ENCODE assay signal across 19 cellular contexts in the genomic region with DNA sequence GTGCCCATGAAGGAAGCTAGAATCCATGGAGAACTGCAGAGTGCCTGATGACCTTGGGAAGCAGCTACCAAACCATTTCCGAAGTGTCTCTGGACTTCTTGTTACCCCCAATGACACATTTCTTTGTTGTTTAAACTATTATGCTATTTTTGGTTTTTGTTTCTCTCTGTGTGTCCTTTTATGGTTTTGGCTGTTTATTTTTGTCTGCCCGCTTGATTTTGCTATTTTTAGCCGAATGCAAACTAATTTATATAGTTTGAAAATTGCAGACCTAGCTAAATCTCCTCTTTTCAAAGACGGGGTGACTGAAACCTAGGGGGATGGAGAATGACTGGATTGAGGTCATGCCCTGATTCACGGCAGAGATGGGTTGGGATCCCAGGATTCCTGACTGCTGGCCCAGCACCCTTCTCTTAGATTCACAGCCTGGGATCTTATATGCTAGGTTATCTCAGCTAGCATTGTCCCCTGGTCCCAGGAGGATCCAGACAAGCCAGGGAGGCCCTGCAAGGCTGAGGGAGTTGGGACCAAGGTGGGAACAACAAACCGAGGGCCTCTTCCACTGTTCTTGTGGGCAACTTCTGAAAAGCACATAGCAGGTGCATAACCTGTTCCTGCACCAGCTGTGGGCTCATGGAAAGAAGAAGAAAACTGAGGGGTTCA.
A peak's percentile ranks its signal among the peaks of the same experiment; 100 is the strongest.
DNase-seq lines count a peak whose midpoint lies in the region; ATAC-seq and TF ChIP-seq lines count a peak whose summit lies in the region.
"Had no signal": no experiment of that assay in that cellular context is flagged by ENCODE, and none has a peak within 500 bp of the region (broad histone marks: within the 10 kb centered on the region; RNA-seq: fewer than 3 reads in every experiment).

No MANE protein-coding gene starts in this region.

- H3K14ac ChIP-seq in neuronal stem cell (ENCODE audit: low read length) = no peak overlapping the region

- H3K23ac ChIP-seq in neuronal stem cell (ENCODE audit: low read depth, low read length, poor library complexity) = no peak overlapping the region

- intact Hi-C loops in cardiac septum (cut with DNase I) (no loop called here), heart left ventricle (cut with DNase I) (loop anchor here in 1 of 10 donors (5.0 kb wide), 1 partner anchor 41 kb away; no protein-coding TSS in a partner anchor), esophagus muscularis mucosa (cut with DNase I) (no loop called here), vagina (cut with DNase I) (no loop called here)

- H3K18ac ChIP-seq in neuronal stem cell (ENCODE audit: low read length) = no peak overlapping the region

- no peak overlapping the region for H2AFZ ChIP-seq in neuronal stem cell (ENCODE audit: low read length)
- H2AFZ ChIP-seq: PC-9 had no signal

- no peak overlapping the region for H4K8ac ChIP-seq in neuronal stem cell (ENCODE audit: low read depth, low read length)

- H3K4me3 ChIP-seq in heart left ventricle (no peak overlapping the region), esophagus muscularis mucosa (no peak overlapping the region), neuronal stem cell (ENCODE audit: low read length in 2 of 2) (no peak overlapping the region), vagina (no peak overlapping the region)
- H3K4me3 ChIP-seq: ovary, PC-9, SK-N-MC, skin epidermis had no signal

- no peak for ATAC-seq in heart left ventricle
- ATAC-seq in GM21717 (IDR thresholded peaks at IDR 0.05; ENCODE audit: unreplicated experiment) = no peak
- ATAC-seq: left lobe of liver had no signal

- no peak overlapping the region for H2BK120ac ChIP-seq in neuronal stem cell (ENCODE audit: low read depth, low read length)

- no peak overlapping the region for H3K4me2 ChIP-seq in neuronal stem cell (ENCODE audit: insufficient read depth, low read length, poor library complexity, severe bottlenecking)
- H3K4me2 ChIP-seq: PC-9 had no signal

- TF ChIP-seq POLR2A in heart left ventricle (IDR thresholded peaks at IDR 0.05) (no peak), esophagus muscularis mucosa (IDR thresholded peaks at IDR 0.05; ENCODE audit: low read depth) (no peak), vagina (IDR thresholded peaks at IDR 0.05) (no peak)

- H2BK12ac ChIP-seq in neuronal stem cell (ENCODE audit: low read length) = no peak overlapping the region

- DNase-seq in cardiac septum (ENCODE audit: low spot score) (peak; percentile 20), heart left ventricle (no peak), esophagus muscularis mucosa (ENCODE audit: extremely low spot score) (no peak), neuronal stem cell (ENCODE audit: low spot score) (no peak), vagina (ENCODE audit: extremely low spot score in 2 of 2) (no peak), HuH-7 (ENCODE audit: low spot score) (no peak), NCI-H748 treated with DMSO at 0.1 percent for 48 hours (lab: John Stamatoyannopoulos, UW) (no peak)
- DNase-seq: CD4-positive, alpha-beta T cell; DMS53; NCI-H2171; NCI-H69; ovary; PC-9; stimulated activated CD8-positive, alpha-beta memory T cell treated with anti-CD3 and anti-CD28 coated beads, Interleukin-4, amount 100 ng/mL, for 48 hours; T1000 had no signal

- TF ChIP-seq EP300 in esophagus muscularis mucosa (IDR thresholded peaks at IDR 0.05) = no peak

- 78 to 81% (median 79%) methylated on average over 6 of the region's 6 CpGs for WGBS in heart left ventricle, 4 donors
- WGBS in esophagus muscularis mucosa = 43% methylated on average over 6 of the region's 6 CpGs
- no CpG with 5 or more reads among the region's 6 CpGs for WGBS in neuronal stem cell (ENCODE audit: extremely low coverage in 2 of 2, insufficient read length in 2 of 2, insufficient replicate concordance in 1 of 2), 2 donors

- H3K36me3 ChIP-seq in heart left ventricle (no peaks in the 10 kb centered on the region), esophagus muscularis mucosa (no peaks in the 10 kb centered on the region), neuronal stem cell (replicated peaks in 1 of 2; ENCODE audit: control insufficient read depth in 2 of 2, insufficient read depth in 2 of 2, low read length in 2 of 2) (no peaks in the 10 kb centered on the region), vagina (no peaks in the 10 kb centered on the region)
- H3K36me3 ChIP-seq: ovary had no signal

- H2BK15ac ChIP-seq in neuronal stem cell (ENCODE audit: low read length) = no peak overlapping the region

- H3K9ac ChIP-seq in neuronal stem cell (ENCODE audit: low read depth, low read length, poor library complexity) = no peak overlapping the region

- peak overlapping the region; percentile 41 for H2AK5ac ChIP-seq in neuronal stem cell (ENCODE audit: low read depth, low read length)

- H4K91ac ChIP-seq in neuronal stem cell (ENCODE audit: low read depth, low read length, poor library complexity) = no peak overlapping the region

- H3K9me3 ChIP-seq in heart left ventricle = no peaks in the 10 kb centered on the region
- H3K9me3 ChIP-seq in esophagus muscularis mucosa = no peaks in the 10 kb centered on the region
- no peaks in the 10 kb centered on the region for H3K9me3 ChIP-seq in neuronal stem cell (replicated peaks in 1 of 2; ENCODE audit: control insufficient read depth in 2 of 2, insufficient read depth in 1 of 2, low read depth in 1 of 2, low read length in 2 of 2)
- no peaks in the 10 kb centered on the region for H3K9me3 ChIP-seq in vagina
- H3K9me3 ChIP-seq: ovary had no signal

- H3K79me1 ChIP-seq in neuronal stem cell (ENCODE audit: low read depth, low read length) = no peaks in the 10 kb centered on the region

- TF ChIP-seq CTCF in heart left ventricle (IDR thresholded peaks at IDR 0.05) = no peak
- no peak for TF ChIP-seq CTCF in esophagus muscularis mucosa (IDR thresholded peaks at IDR 0.05)
- no peak for TF ChIP-seq CTCF in vagina (IDR thresholded peaks at IDR 0.05)

- no peak overlapping the region for H3K4ac ChIP-seq in neuronal stem cell (ENCODE audit: low read length)

- peak overlapping the region in 6 of 12 donors; percentile 20 to 90 (median 82) for H3K27ac ChIP-seq in heart left ventricle
- H3K27ac ChIP-seq in esophagus muscularis mucosa (replicated peaks in 1 of 4) = peak overlapping the region; percentile 87 to 91 (median 87)
- no peak overlapping the region for H3K27ac ChIP-seq in neuronal stem cell (replicated peaks; ENCODE audit: low read length)
- H3K27ac ChIP-seq in vagina = peak overlapping the region; percentile 77
- H3K27ac ChIP-seq: PC-9, SK-N-MC had no signal

- H3K4me1 ChIP-seq in heart left ventricle = peaks cover 5 to 72% (median 51%) of the 10 kb centered on the region in 12 donors
- H3K4me1 ChIP-seq in esophagus muscularis mucosa = peaks cover 61 to 79% (median 75%) of the 10 kb centered on the region in 4 donors
- peaks cover 13 to 31% of the 10 kb centered on the region in 2 donors for H3K4me1 ChIP-seq in neuronal stem cell (ENCODE audit: control insufficient read depth in 2 of 2, insufficient read depth in 1 of 2, low read depth in 1 of 2, low read length in 2 of 2)
- H3K4me1 ChIP-seq in vagina = peaks cover 60% of the 10 kb centered on the region

- H2BK5ac ChIP-seq in neuronal stem cell (ENCODE audit: low read length) = no peak overlapping the region

- H3K27me3 ChIP-seq in heart left ventricle (no peaks in the 10 kb centered on the region), esophagus muscularis mucosa (no peaks in the 10 kb centered on the region), neuronal stem cell (ENCODE audit: control insufficient read depth in 3 of 3, insufficient read depth in 3 of 3, low read depth in 1 of 3, low read length in 3 of 3) (peaks cover 0 to 5% (median 0%) of the 10 kb centered on the region in 3 experiments), vagina (no peaks in the 10 kb centered on the region)
- H3K27me3 ChIP-seq: ovary had no signal
